ENCODE assay signal across 8 cellular contexts in genomic region chr3:51967384-51968174, GRCh38. TPM values are rescaled to one million over a fixed set of nuclear protein-coding genes. Genes with fewer than 3 reads are reported as not detected.
DNase-seq lines count a peak whose midpoint lies in the region; ATAC-seq and TF ChIP-seq lines count a peak whose summit lies in the region.

Gene PCBP4, minus strand, starts transcription at chr3:51967454. Its CDS starts 6,214 bp downstream, at chr3:51961240.

- H3K4me3 ChIP-seq in SU-DHL-6 (ENCODE audit: insufficient read depth, low read length, poor library complexity, severe bottlenecking) (peak within 1 kb of the TSS; percentile 56), skeletal muscle satellite cell (ENCODE audit: low read length) (peak within 1 kb of the TSS; percentile 90)

- H3K27me3 Mint-ChIP-seq in central memory CD8-positive, alpha-beta T cell: no peaks in the 10 kb centered on the region

- H3K79me2 ChIP-seq in SU-DHL-6 (ENCODE audit: insufficient read depth, low read length): no peaks in the 10 kb centered on the region

- peak within 1 kb of the TSS; percentile 75 for H3K4me2 ChIP-seq in SU-DHL-6 (ENCODE audit: low read depth, low read length, poor library complexity, severe bottlenecking)
- H3K4me2 ChIP-seq in skeletal muscle satellite cell (ENCODE audit: low read length): peak within 1 kb of the TSS; percentile 100

- H3K9me2 ChIP-seq in SU-DHL-6 (replicated peaks; ENCODE audit: insufficient read depth, low read length): no peaks in the 10 kb centered on the region

- H3K9me3 Mint-ChIP-seq in central memory CD8-positive, alpha-beta T cell: no peaks in the 10 kb centered on the region

- ATAC-seq in HG02885 (IDR thresholded peaks at IDR 0.05; ENCODE audit: poor library complexity, unreplicated experiment): peak; percentile 70
- peak; percentile 74 for ATAC-seq in central memory CD8-positive, alpha-beta T cell (replicated peaks; ENCODE audit: extremely low read depth, poor library complexity, severe bottlenecking)

- H3K4me3 Mint-ChIP-seq in central memory CD8-positive, alpha-beta T cell: peak within 1 kb of the TSS; percentile 87

- peak within 1 kb of the TSS; percentile 93 for H3K27ac Mint-ChIP-seq in central memory CD8-positive, alpha-beta T cell (ENCODE audit: low read depth)

- H3K9me3 ChIP-seq in SU-DHL-6 (ENCODE audit: insufficient read depth, low read length): no peaks in the 10 kb centered on the region
- H3K9me3 ChIP-seq in skeletal muscle satellite cell (replicated peaks; ENCODE audit: low read length): no peaks in the 10 kb centered on the region

- peak within 1 kb of the TSS; percentile 32; the same call in 1 of the 2 replicates for H3K27ac ChIP-seq in SU-DHL-6 (ENCODE audit: low read depth, low read length)

- H3K27me3 ChIP-seq in SU-DHL-6 (ENCODE audit: low read length) (no peaks in the 10 kb centered on the region), skeletal muscle satellite cell (ENCODE audit: control insufficient read depth, insufficient read depth, low read length) (no peaks in the 10 kb centered on the region)

- no peak for TF ChIP-seq CTCF in SU-DHL-6 (IDR thresholded peaks at IDR 0.05; ENCODE audit: insufficient read depth, low read length, poor library complexity, severe bottlenecking)

- no peaks in the 10 kb centered on the region for H4K20me1 ChIP-seq in SU-DHL-6 (ENCODE audit: low read depth, low read length)

- 0 out of 2 replicates have a peak, but pooled peaks cover 7% of the 10 kb centered on the region for H3F3A ChIP-seq in SU-DHL-6 (ENCODE audit: insufficient read depth)

- no peaks in the 10 kb centered on the region for H3K36me3 ChIP-seq in SU-DHL-6 (ENCODE audit: low read length)
- H3K36me3 ChIP-seq in skeletal muscle satellite cell (ENCODE audit: insufficient read depth, low read length): peaks cover 5% of the 10 kb centered on the region

- peaks cover 35% of the 10 kb centered on the region for H3K4me1 Mint-ChIP-seq in central memory CD8-positive, alpha-beta T cell

- H3K9ac ChIP-seq in SU-DHL-6 (ENCODE audit: low read length) (peak within 1 kb of the TSS; percentile 62), skeletal muscle satellite cell (ENCODE audit: low read depth, low read length) (peak within 1 kb of the TSS; percentile 87)

- DNase-seq in NCI-H1417 (lab: John Stamatoyannopoulos, UW) (peak; percentile 12 to 42 (median 35)), NCI-H1417 treated with DMSO at 0.1 percent for 48 hours (lab: John Stamatoyannopoulos, UW) (no peak), islet precursor cell (peak; percentile 91)
- no peak for DNase-seq in central memory CD8-positive, alpha-beta T cell (ENCODE audit: low spot score in 2 of 2)
- no peak for DNase-seq in NK-92 treated with Interleukin-12 subunit alpha and Interleukin-12 subunit beta, amount 100 ng/mL, for 24 hours (lab: John Stamatoyannopoulos, UW)

- H3K4me1 ChIP-seq in skeletal muscle satellite cell (ENCODE audit: control insufficient read depth, insufficient read depth, low read length): peaks cover 46% of the 10 kb centered on the region

- peaks cover 3% of the 10 kb centered on the region for H3K36me3 Mint-ChIP-seq in central memory CD8-positive, alpha-beta T cell (ENCODE audit: insufficient read depth)

- H2AFZ ChIP-seq in SU-DHL-6 (ENCODE audit: low read depth, low read length, severe bottlenecking): peak within 1 kb of the TSS; percentile 42

RNA-seq across cellular contexts. Expression of gene PCBP4, which starts in this region (rescaled TPM):
- 28.2 and 28.6 TPM in 2 replicates for total RNA-seq in skeletal muscle satellite cell (2012; rRNA removed)

Comparison
In these comparisons a context has a peak if more than half of its experiments do, and no peak if none do; other contexts are left out.
1. DNase-seq: peak in NCI-H1417 (3 of 3) and islet precursor cell (single experiment); none in NCI-H1417 treated with DMSO at 0.1 percent for 48 hours (single experiment), central memory CD8-positive, alpha-beta T cell (0 of 2) and NK-92 treated with Interleukin-12 subunit alpha and Interleukin-12 subunit beta, amount 100 ng/mL, for 24 hours (single experiment).